14 cellular contexts compared by ENCODE assay signal in the genomic region with DNA sequence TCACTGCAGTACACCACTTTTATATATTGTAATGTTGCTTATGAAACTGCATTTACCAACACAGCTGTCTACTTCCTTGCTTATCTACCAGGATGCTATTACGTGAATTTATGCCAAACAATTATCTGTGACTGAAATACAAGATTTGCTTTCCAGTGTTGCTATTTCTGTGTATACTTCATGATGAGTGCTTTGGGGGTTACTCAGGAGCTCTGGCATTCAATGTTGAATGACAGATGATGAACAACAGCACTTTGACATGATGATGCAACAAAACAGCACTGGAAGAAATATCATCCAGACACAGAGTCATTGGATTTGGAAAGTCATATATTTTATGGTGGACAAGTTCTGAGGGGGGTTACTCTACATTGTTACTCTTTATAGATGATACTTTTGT.
"Had no signal": no experiment of that assay in that cellular context is flagged by ENCODE, and none has a peak within 500 bp of the region (broad histone marks: within the 10 kb centered on the region; RNA-seq: fewer than 3 reads in every experiment).

No MANE protein-coding gene starts in this region.

- DNase-seq: activated CD4-positive, alpha-beta T cell treated with anti-CD3 and anti-CD28 coated beads, Interleukin-2, amount 50 U/mL, for 4 hours; activated CD8-positive, alpha-beta memory T cell treated with anti-CD3 and anti-CD28 coated beads, Interleukin-2, amount 10 ng/mL, durations not matched to agents 7 days and 5 days; activated effector memory CD4-positive, alpha-beta T cell treated with anti-CD3 and anti-CD28 coated beads, Interleukin-2, amount 50 U/mL, for 16 hours; activated T-cell treated with anti-CD3 and anti-CD28 coated beads, Interleukin-2, amount 50 U/mL, for 4 hours; amygdala; foreskin melanocyte; psoas muscle; stimulated activated CD4-positive, alpha-beta T cell treated with anti-CD3 and anti-CD28 coated beads, Interleukin-15, amount 100 ng/mL, for 24 hours; stimulated activated CD4-positive, alpha-beta T cell treated with anti-CD3 and anti-CD28 coated beads, Interleukin-4, amount 100 ng/mL, for 24 hours; testis; upper lobe of right lung had no signal

- H3K9me3 ChIP-seq: psoas muscle, testis, upper lobe of right lung had no signal

- H3K36me3 ChIP-seq: upper lobe of right lung had no signal

- H3K4me3 Mint-ChIP-seq: activated CD8-positive, alpha-beta memory T cell treated with anti-CD3 and anti-CD28 coated beads, Interleukin-2, amount 10 ng/mL, durations not matched to agents 7 days and 5 days; activated T-cell treated with anti-CD3 and anti-CD28 coated beads, Interleukin-2, amount 50 U/mL, for 4 hours; nephron; stimulated activated naive CD8-positive, alpha-beta T cell treated with anti-CD3 and anti-CD28 coated beads, Interleukin-15, Interleukin-2, amounts not matched to agents 100 ng/mL and 50 ng/mL, for 24 hours had no signal

- H3K9me3 Mint-ChIP-seq: activated naive CD4-positive, alpha-beta T cell treated with anti-CD3 and anti-CD28 coated beads, Interleukin-2, amount 50 U/mL, for 72 hours; nephron; stimulated activated naive CD8-positive, alpha-beta T cell treated with anti-CD3 and anti-CD28 coated beads, Interleukin-15, Interleukin-2, amounts not matched to agents 100 ng/mL and 50 ng/mL, for 24 hours had no signal

- H3K27ac Mint-ChIP-seq: activated CD8-positive, alpha-beta memory T cell treated with anti-CD3 and anti-CD28 coated beads, Interleukin-2, amount 10 ng/mL, durations not matched to agents 7 days and 5 days; activated naive CD4-positive, alpha-beta T cell treated with anti-CD3 and anti-CD28 coated beads, Interleukin-2, amount 50 U/mL, for 72 hours; nephron; stimulated activated naive CD8-positive, alpha-beta T cell treated with anti-CD3 and anti-CD28 coated beads, Interleukin-15, Interleukin-2, amounts not matched to agents 100 ng/mL and 50 ng/mL, for 24 hours had no signal

- H3K4me1 Mint-ChIP-seq: activated CD8-positive, alpha-beta memory T cell treated with anti-CD3 and anti-CD28 coated beads, Interleukin-2, amount 10 ng/mL, durations not matched to agents 7 days and 5 days; nephron had no signal

- H3K27ac ChIP-seq: psoas muscle, testis, upper lobe of right lung had no signal

- H3K27me3 Mint-ChIP-seq: activated CD8-positive, alpha-beta memory T cell treated with anti-CD3 and anti-CD28 coated beads, Interleukin-2, amount 10 ng/mL, durations not matched to agents 7 days and 5 days; stimulated activated naive CD8-positive, alpha-beta T cell treated with anti-CD3 and anti-CD28 coated beads, Interleukin-15, Interleukin-2, amounts not matched to agents 100 ng/mL and 50 ng/mL, for 24 hours had no signal

- H3K27me3 ChIP-seq: testis, upper lobe of right lung had no signal

- H3K36me3 Mint-ChIP-seq: activated CD8-positive, alpha-beta memory T cell treated with anti-CD3 and anti-CD28 coated beads, Interleukin-2, amount 10 ng/mL, durations not matched to agents 7 days and 5 days; activated naive CD4-positive, alpha-beta T cell treated with anti-CD3 and anti-CD28 coated beads, Interleukin-2, amount 50 U/mL, for 72 hours had no signal

- H3K4me1 ChIP-seq: psoas muscle, testis, upper lobe of right lung had no signal

- H3K4me3 ChIP-seq: psoas muscle, testis, upper lobe of right lung had no signal
